ENCODE assay signal across 1 cellular context in genomic region chr16:16110111-16110490, GRCh38.
A peak's percentile ranks its signal among the peaks of the same experiment; 100 is the strongest.
TF ChIP-seq lines count a peak whose summit lies in the region.

No MANE protein-coding gene starts in this region.

TF ChIP-seq in Ishikawa, 13 proteins besides CTCF, POLR2A, EP300 and RAD21:
- TF ChIP-seq TAF1 (IDR thresholded peaks at IDR 0.05; ENCODE audit: low read depth) = no peak
- no peak for TF ChIP-seq TCF12 (IDR thresholded peaks at IDR 0.05; ENCODE audit: low read depth)
- peak; percentile 27; the same call in 1 of the 2 replicates for TF ChIP-seq TEAD4 (IDR thresholded peaks at IDR 0.05)
- TF ChIP-seq EGR1 (IDR thresholded peaks at IDR 0.05) = no peak
